Comparison of ENCODE assay signal across 1 cellular context in the genomic region with DNA sequence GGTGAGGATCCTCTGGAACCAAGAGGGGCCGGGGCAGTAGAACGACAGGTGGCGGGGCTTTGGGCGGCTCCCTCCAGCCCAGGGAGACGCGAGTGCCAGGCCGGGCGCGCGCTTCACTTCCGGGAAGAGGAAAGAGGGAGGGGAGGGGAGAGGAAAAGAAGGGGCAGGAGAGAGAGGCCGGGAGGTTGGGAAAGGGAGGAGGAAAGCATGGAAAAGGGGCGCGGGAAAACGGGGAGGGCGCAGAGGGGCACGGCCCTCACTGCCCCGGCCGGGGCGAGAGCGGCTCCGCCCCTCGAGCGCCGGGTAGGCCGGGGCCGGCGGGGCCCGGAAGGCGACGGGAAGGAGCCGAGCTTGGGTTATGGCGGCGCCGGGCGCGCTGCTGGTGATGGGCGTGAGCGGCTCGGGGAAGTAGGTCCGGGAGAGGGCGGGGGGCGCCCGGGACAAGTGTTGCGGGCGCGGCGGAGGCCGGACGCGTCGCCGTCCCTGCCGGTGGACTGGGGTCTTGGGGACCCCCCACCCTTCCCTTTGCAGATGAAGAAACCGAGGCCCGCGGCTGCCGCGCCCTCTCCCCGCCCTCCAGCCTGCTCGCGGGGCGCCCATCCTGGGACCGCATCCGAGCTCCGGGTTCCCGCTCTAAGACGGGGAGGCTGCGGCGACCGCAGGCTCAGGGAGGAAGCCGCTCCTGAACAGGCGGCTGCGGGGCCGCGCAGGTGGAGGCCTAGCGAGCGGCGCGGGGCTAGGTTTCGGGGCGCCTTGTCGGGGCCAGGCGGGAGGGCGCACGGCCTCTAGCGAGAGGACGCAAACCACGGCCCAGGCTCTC.
A peak's percentile ranks its signal among the peaks of the same experiment; 100 is the strongest.
TF ChIP-seq lines count a peak whose summit lies in the region.

A gene (plus strand): TSS at position 330 of the 820 bp plus-strand sequence. CDS start 29 bp downstream, at position 359.

TF ChIP-seq in WTC11, 78 proteins besides CTCF, POLR2A, EP300 and RAD21 (continued from another document):
- TF ChIP-seq, protein P1, sequence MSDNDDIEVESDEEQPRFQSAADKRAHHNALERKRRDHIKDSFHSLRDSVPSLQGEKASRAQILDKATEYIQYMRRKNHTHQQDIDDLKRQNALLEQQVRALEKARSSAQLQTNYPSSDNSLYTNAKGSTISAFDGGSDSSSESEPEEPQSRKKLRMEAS (CRISPR knock-in tag; IDR thresholded peaks at IDR 0.05) = peak; percentile 69; the same call in 1 of the 2 replicates
- TF ChIP-seq TEAD1 (CRISPR knock-in tag; IDR thresholded peaks at IDR 0.05) = peak; percentile 64; the same call in 1 of the 2 replicates
- TF ChIP-seq, protein P2, sequence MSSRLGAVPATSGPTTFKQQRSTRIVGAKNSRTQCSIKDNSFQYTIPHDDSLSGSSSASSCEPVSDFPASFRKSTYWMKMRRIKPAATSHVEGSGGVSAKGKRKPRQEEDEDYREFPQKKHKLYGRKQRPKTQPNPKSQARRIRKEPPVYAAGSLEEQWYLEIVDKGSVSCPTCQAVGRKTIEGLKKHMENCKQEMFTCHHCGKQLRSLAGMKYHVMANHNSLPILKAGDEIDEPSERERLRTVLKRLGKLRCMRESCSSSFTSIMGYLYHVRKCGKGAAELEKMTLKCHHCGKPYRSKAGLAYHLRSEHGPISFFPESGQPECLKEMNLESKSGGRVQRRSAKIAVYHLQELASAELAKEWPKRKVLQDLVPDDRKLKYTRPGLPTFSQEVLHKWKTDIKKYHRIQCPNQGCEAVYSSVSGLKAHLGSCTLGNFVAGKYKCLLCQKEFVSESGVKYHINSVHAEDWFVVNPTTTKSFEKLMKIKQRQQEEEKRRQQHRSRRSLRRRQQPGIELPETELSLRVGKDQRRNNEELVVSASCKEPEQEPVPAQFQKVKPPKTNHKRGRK (CRISPR knock-in tag; IDR thresholded peaks at IDR 0.05; ENCODE audit: borderline replicate concordance) = 0 out of 2 replicates have a peak, but pooled peaks have one; percentile 22
- TF ChIP-seq CREB1 (CRISPR knock-in tag; IDR thresholded peaks at IDR 0.05) = no peak
- TF ChIP-seq CREM (CRISPR knock-in tag; IDR thresholded peaks at IDR 0.05) = no peak
- TF ChIP-seq SP1 (CRISPR knock-in tag; conservative IDR thresholded peaks at IDR 0.05) = peak; percentile 67
- TF ChIP-seq, protein P3, sequence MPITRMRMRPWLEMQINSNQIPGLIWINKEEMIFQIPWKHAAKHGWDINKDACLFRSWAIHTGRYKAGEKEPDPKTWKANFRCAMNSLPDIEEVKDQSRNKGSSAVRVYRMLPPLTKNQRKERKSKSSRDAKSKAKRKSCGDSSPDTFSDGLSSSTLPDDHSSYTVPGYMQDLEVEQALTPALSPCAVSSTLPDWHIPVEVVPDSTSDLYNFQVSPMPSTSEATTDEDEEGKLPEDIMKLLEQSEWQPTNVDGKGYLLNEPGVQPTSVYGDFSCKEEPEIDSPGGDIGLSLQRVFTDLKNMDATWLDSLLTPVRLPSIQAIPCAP (CRISPR knock-in tag; IDR thresholded peaks at IDR 0.05) = peak; percentile 63; the same call in 1 of the 2 replicates
- TF ChIP-seq NFYB (CRISPR knock-in tag; conservative IDR thresholded peaks at IDR 0.05; ENCODE audit: low read depth) = no peak
- TF ChIP-seq, protein P4, sequence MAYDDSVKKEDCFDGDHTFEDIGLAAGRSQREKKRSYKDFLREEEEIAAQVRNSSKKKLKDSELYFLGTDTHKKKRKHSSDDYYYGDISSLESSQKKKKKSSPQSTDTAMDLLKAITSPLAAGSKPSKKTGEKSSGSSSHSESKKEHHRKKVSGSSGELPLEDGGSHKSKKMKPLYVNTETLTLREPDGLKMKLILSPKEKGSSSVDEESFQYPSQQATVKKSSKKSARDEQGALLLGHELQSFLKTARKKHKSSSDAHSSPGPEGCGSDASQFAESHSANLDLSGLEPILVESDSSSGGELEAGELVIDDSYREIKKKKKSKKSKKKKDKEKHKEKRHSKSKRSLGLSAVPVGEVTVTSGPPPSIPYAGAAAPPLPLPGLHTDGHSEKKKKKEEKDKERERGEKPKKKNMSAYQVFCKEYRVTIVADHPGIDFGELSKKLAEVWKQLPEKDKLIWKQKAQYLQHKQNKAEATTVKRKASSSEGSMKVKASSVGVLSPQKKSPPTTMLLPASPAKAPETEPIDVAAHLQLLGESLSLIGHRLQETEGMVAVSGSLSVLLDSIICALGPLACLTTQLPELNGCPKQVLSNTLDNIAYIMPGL (CRISPR knock-in tag; IDR thresholded peaks at IDR 0.05) = peak; percentile 93; the same call in 1 of the 2 replicates
